8 cellular contexts compared by ENCODE assay signal in genomic region chr11:44305643-44306468, GRCh38. TPM values are rescaled to one million over a fixed set of nuclear protein-coding genes. Genes with fewer than 3 reads are reported as not detected.
DNase-seq lines count a peak whose midpoint lies in the region; ATAC-seq and TF ChIP-seq lines count a peak whose summit lies in the region.

No MANE protein-coding gene starts in this region.

- H3K27me3 Mint-ChIP-seq in brain (peaks cover 100% of the 10 kb centered on the region), type B pancreatic cell (peaks cover 95% of the 10 kb centered on the region)

- peaks cover 34% of the 10 kb centered on the region for H3K4me1 Mint-ChIP-seq in brain
- peaks cover 25% of the 10 kb centered on the region for H3K4me1 Mint-ChIP-seq in type B pancreatic cell (ENCODE audit: unreplicated experiment)

- TF ChIP-seq CTCF in brain (conservative IDR thresholded peaks at IDR 0.05), result no peak
- no peak for TF ChIP-seq CTCF in mucosa of descending colon (IDR thresholded peaks at IDR 0.05)
- no peak for TF ChIP-seq CTCF in type B pancreatic cell (conservative IDR thresholded peaks at IDR 0.05)

- H3K36me3 ChIP-seq in mucosa of descending colon (ENCODE audit: low read depth), result no peaks in the 10 kb centered on the region

- ATAC-seq in mucosa of descending colon (peak; percentile 39), GM19455 (IDR thresholded peaks at IDR 0.05; ENCODE audit: unreplicated experiment) (no peak)

- H3K36me3 Mint-ChIP-seq in brain (no peaks in the 10 kb centered on the region), type B pancreatic cell (peaks cover 4% of the 10 kb centered on the region)

- peak overlapping the region in 1 of 5 experiments; percentile 89 for H3K27ac Mint-ChIP-seq in brain
- peak overlapping the region; percentile 18 for H3K27ac Mint-ChIP-seq in type B pancreatic cell

- intact Hi-C loops in mucosa of descending colon (cut with DNase I, micrococcal nuclease), result no loop called here

- peaks cover 26% of the 10 kb centered on the region for H3K4me1 ChIP-seq in mucosa of descending colon (ENCODE audit: low read depth)

- H3K4me3 Mint-ChIP-seq in brain (peak overlapping the region; percentile 64 to 87 (median 72)), type B pancreatic cell (peak overlapping the region; percentile 86)

- H3K4me3 ChIP-seq in mucosa of descending colon, result peak overlapping the region; percentile 12

- H3K9me3 Mint-ChIP-seq in brain, result peaks cover 0 to 2% (median 0%) of the 10 kb centered on the region in 5 experiments
- no peaks in the 10 kb centered on the region for H3K9me3 Mint-ChIP-seq in type B pancreatic cell

- DNase-seq in activated naive CD4-positive, alpha-beta T cell treated with Interleukin-2 at 50 U/mL for 16 hours, result peak; percentile 32
- DNase-seq in activated naive CD4-positive, alpha-beta T cell (lab: John Stamatoyannopoulos, UW), result no peak
- peak in 2 of 3 donors; percentile 39 to 44 for DNase-seq in mucosa of descending colon
- no peak for DNase-seq in type B pancreatic cell (ENCODE audit: extremely low spot score, unreplicated experiment)
- DNase-seq in KG1 (lab: John Stamatoyannopoulos, UW), result no peak
- no peak for DNase-seq in DMS153 (lab: John Stamatoyannopoulos, UW)

- no peaks in the 10 kb centered on the region for H3K9me3 ChIP-seq in mucosa of descending colon

RNA-seq across cellular contexts. Expression of gene ALX4, which starts 4.1 kb away (rescaled TPM):
- polyA plus RNA-seq in brain (ENCODE audit: insufficient read depth, low read depth, low replicate concordance), result 0.19 TPM
- not detected for total RNA-seq in mucosa of descending colon
- 0.43 and 11.6 TPM in 2 replicates for total RNA-seq in type B pancreatic cell (ENCODE audit: low replicate concordance)

Comparison
In these comparisons a context has a peak if more than half of its experiments do, and no peak if none do; other contexts are left out.
1. DNase-seq: peak in activated naive CD4-positive, alpha-beta T cell treated with Interleukin-2 at 50 U/mL for 16 hours (single experiment) and mucosa of descending colon (2 of 3); none in activated naive CD4-positive, alpha-beta T cell (0 of 4), type B pancreatic cell (single experiment), KG1 (single experiment) and DMS153 (single experiment).